Comparison of ENCODE assay signal across 24 cellular contexts in genomic region chr2:11299439-11299838, GRCh38.
"Had no signal": no experiment of that assay in that cellular context is flagged by ENCODE, and none has a peak within 500 bp of the region (broad histone marks: within the 10 kb centered on the region; RNA-seq: fewer than 3 reads in every experiment).

No MANE protein-coding gene starts in this region.

- H3K27me3 Mint-ChIP-seq: naive thymus-derived CD4-positive, alpha-beta T cell; natural killer cell treated with Interleukin-12 subunit alpha and Interleukin-12 subunit beta and Interleukin-15 and Interleukin-18, amount 100 ng/mL, for 72 hours; stimulated activated naive CD8-positive, alpha-beta T cell treated with anti-CD3 and anti-CD28 coated beads, Interleukin-15, Interleukin-2, amounts not matched to agents 100 ng/mL and 50 ng/mL, for 24 hours had no signal

- DNase-seq: hypothalamus; immature natural killer cell; kidney; left colon; left ventricle myocardium inferior; mesendoderm; mucosa of descending colon; naive thymus-derived CD4-positive, alpha-beta T cell; pancreas; posterior cingulate gyrus; retina; right cardiac atrium; sigmoid colon; small intestine; spleen; stimulated activated CD4-positive, alpha-beta T cell treated with anti-CD3 and anti-CD28 coated beads, Interleukin-4, amount 100 ng/mL, for 24 hours; stimulated activated naive CD4-positive, alpha-beta T cell; tibial artery; trophoblast cell; upper lobe of right lung had no signal

- H3K4me3 Mint-ChIP-seq: immature natural killer cell; mesothelial cell of epicardium; naive thymus-derived CD4-positive, alpha-beta T cell; natural killer cell treated with Interleukin-12 subunit alpha and Interleukin-12 subunit beta and Interleukin-15 and Interleukin-18, amount 100 ng/mL, for 72 hours; stimulated activated effector memory CD8-positive, alpha-beta T cell treated with anti-CD3 and anti-CD28 coated beads, Interleukin-12 subunit alpha, Interleukin-12 subunit beta, amount 100 ng/mL, for 72 hours; stimulated activated naive CD8-positive, alpha-beta T cell treated with anti-CD3 and anti-CD28 coated beads, Interleukin-15, Interleukin-2, amounts not matched to agents 100 ng/mL and 50 ng/mL, for 24 hours had no signal

- H3K27ac Mint-ChIP-seq: immature natural killer cell; mesothelial cell of epicardium; naive thymus-derived CD4-positive, alpha-beta T cell; natural killer cell treated with Interleukin-12 subunit alpha and Interleukin-12 subunit beta and Interleukin-15 and Interleukin-18, amount 100 ng/mL, for 72 hours; stimulated activated effector memory CD8-positive, alpha-beta T cell treated with anti-CD3 and anti-CD28 coated beads, Interleukin-12 subunit alpha, Interleukin-12 subunit beta, amount 100 ng/mL, for 72 hours; stimulated activated naive CD8-positive, alpha-beta T cell treated with anti-CD3 and anti-CD28 coated beads, Interleukin-15, Interleukin-2, amounts not matched to agents 100 ng/mL and 50 ng/mL, for 24 hours had no signal

- H3K36me3 Mint-ChIP-seq: immature natural killer cell; mesothelial cell of epicardium; natural killer cell treated with Interleukin-12 subunit alpha and Interleukin-12 subunit beta and Interleukin-15 and Interleukin-18, amount 100 ng/mL, for 72 hours; stimulated activated effector memory CD8-positive, alpha-beta T cell treated with anti-CD3 and anti-CD28 coated beads, Interleukin-12 subunit alpha, Interleukin-12 subunit beta, amount 100 ng/mL, for 72 hours had no signal

- ATAC-seq: left colon; mucosa of descending colon; naive thymus-derived CD4-positive, alpha-beta T cell; natural killer cell treated with Interleukin-12 subunit alpha and Interleukin-12 subunit beta and Interleukin-15 and Interleukin-18, amount 100 ng/mL, for 72 hours; pancreas; right cardiac atrium; stimulated activated effector memory CD8-positive, alpha-beta T cell treated with anti-CD3 and anti-CD28 coated beads, Interleukin-12 subunit alpha, Interleukin-12 subunit beta, amount 100 ng/mL, for 72 hours; upper lobe of right lung had no signal

- H3K4me1 Mint-ChIP-seq: stimulated activated effector memory CD8-positive, alpha-beta T cell treated with anti-CD3 and anti-CD28 coated beads, Interleukin-12 subunit alpha, Interleukin-12 subunit beta, amount 100 ng/mL, for 72 hours had no signal

- H3K9me3 Mint-ChIP-seq: immature natural killer cell; mesothelial cell of epicardium; natural killer cell treated with Interleukin-12 subunit alpha and Interleukin-12 subunit beta and Interleukin-15 and Interleukin-18, amount 100 ng/mL, for 72 hours; stimulated activated effector memory CD8-positive, alpha-beta T cell treated with anti-CD3 and anti-CD28 coated beads, Interleukin-12 subunit alpha, Interleukin-12 subunit beta, amount 100 ng/mL, for 72 hours; stimulated activated naive CD8-positive, alpha-beta T cell treated with anti-CD3 and anti-CD28 coated beads, Interleukin-15, Interleukin-2, amounts not matched to agents 100 ng/mL and 50 ng/mL, for 24 hours had no signal
